In genomic region chr1:204376919-204377799, GRCh38 we compare ENCODE assay signal across 8 cellular contexts. TPM values are rescaled to one million over a fixed set of nuclear protein-coding genes. Genes with fewer than 3 reads are reported as not detected.
DNase-seq lines count a peak whose midpoint lies in the region; ATAC-seq, FAIRE-seq and TF ChIP-seq lines count a peak whose summit lies in the region.

No MANE protein-coding gene starts in this region.

- FAIRE-seq in frontal cortex (lab: Jason Lieb, UNC) (no peak), D721Med (lab: Jason Lieb, UNC) (no peak)

- H3F3A ChIP-seq in neural progenitor cell (ENCODE audit: low read depth) = no peaks in the 10 kb centered on the region

- ATAC-seq in esophagus mucosa (peak; percentile 22), HG02970 (IDR thresholded peaks at IDR 0.05; ENCODE audit: low FRiP score, unreplicated experiment) (no peak), HG02678 (IDR thresholded peaks at IDR 0.05; ENCODE audit: unreplicated experiment) (no peak)

- H3K4me1 Mint-ChIP-seq in neural progenitor cell = peaks cover 11% of the 10 kb centered on the region

- H3K4me3 ChIP-seq in NT2/D1 (ENCODE audit: insufficient read length, low read depth) (peak overlapping the region; percentile 59), neural progenitor cell (peak overlapping the region; percentile 44)

- peak overlapping the region; percentile 60 for H3K27ac ChIP-seq in C4-2B
- H3K27ac ChIP-seq in neural progenitor cell = no peak overlapping the region

- H3K9ac ChIP-seq in NT2/D1 (ENCODE audit: insufficient read length, low read depth) = peak overlapping the region; percentile 86
- H3K9ac ChIP-seq in neural progenitor cell = no peak overlapping the region

- no peak overlapping the region for H3K27ac Mint-ChIP-seq in neural progenitor cell

- no peak for DNase-seq in NT2/D1 (ENCODE audit: low read depth, low spot score)
- DNase-seq in neural progenitor cell (ENCODE audit: low spot score) = no peak
- no peak for DNase-seq in frontal cortex (ENCODE audit: low spot score in 2 of 2)
- DNase-seq in D721Med (ENCODE audit: insufficient read length, low spot score) = no peak

- H3K4me2 ChIP-seq in neural progenitor cell = peak overlapping the region; percentile 78

- H3K4me1 ChIP-seq in NT2/D1 (ENCODE audit: insufficient read depth, insufficient read length) (peaks cover 2% of the 10 kb centered on the region), neural progenitor cell (no peaks in the 10 kb centered on the region)

- TF ChIP-seq CTCF in C4-2B (conservative IDR thresholded peaks at IDR 0.05) = no peak
- no peak for TF ChIP-seq CTCF in neural progenitor cell (IDR thresholded peaks at IDR 0.05)
- TF ChIP-seq CTCF in D721Med (IDR thresholded peaks at IDR 0.05; ENCODE audit: insufficient read depth, missing control alignments) = no peak

- peaks cover 23% of the 10 kb centered on the region for H3K27me3 Mint-ChIP-seq in neural progenitor cell (ENCODE audit: insufficient read depth, low read depth)

- no peaks in the 10 kb centered on the region for H3K36me3 ChIP-seq in NT2/D1 (ENCODE audit: insufficient read depth, insufficient read length, low read length)
- no peaks in the 10 kb centered on the region for H3K36me3 ChIP-seq in neural progenitor cell

- H3K79me2 ChIP-seq in neural progenitor cell (ENCODE audit: low read depth) = no peaks in the 10 kb centered on the region

- H3K9me3 ChIP-seq in NT2/D1 (ENCODE audit: insufficient read depth, low read length) = no peaks in the 10 kb centered on the region
- no peaks in the 10 kb centered on the region for H3K9me3 ChIP-seq in neural progenitor cell (ENCODE audit: low read depth)

- H3K27me3 ChIP-seq in NT2/D1 (ENCODE audit: insufficient read depth, insufficient read length) = peaks cover 78% of the 10 kb centered on the region
- peaks cover 100% of the 10 kb centered on the region for H3K27me3 ChIP-seq in neural progenitor cell

- peak overlapping the region; percentile 2 for H2AFZ ChIP-seq in neural progenitor cell (replicated peaks)

- H3K9me3 Mint-ChIP-seq in neural progenitor cell = no peaks in the 10 kb centered on the region

- no peaks in the 10 kb centered on the region for H3K36me3 Mint-ChIP-seq in neural progenitor cell

- peaks cover 12% of the 10 kb centered on the region for H4K20me1 ChIP-seq in neural progenitor cell (ENCODE audit: low read depth)

- peak overlapping the region; percentile 84 for H3K4me3 Mint-ChIP-seq in neural progenitor cell

RNA-seq across cellular contexts. Expression of gene PLEKHA6, which starts 17.4 kb away (rescaled TPM):
- 11.1 TPM for total RNA-seq in esophagus mucosa
- 0.58 and 1.5 TPM in 2 replicates for total RNA-seq in neural progenitor cell (ENCODE audit: low replicate concordance)
- 11.0 TPM for total RNA-seq in frontal cortex

RNA-seq across cellular contexts. Expression of gene PPP1R15B, which starts 34.5 kb away (rescaled TPM):
- total RNA-seq in esophagus mucosa (27.5 TPM), neural progenitor cell (ENCODE audit: low replicate concordance) (25.0 and 32.7 TPM in 2 replicates), frontal cortex (42.4 TPM)
